ENCODE assay signal across 22 cellular contexts in the genomic region with DNA sequence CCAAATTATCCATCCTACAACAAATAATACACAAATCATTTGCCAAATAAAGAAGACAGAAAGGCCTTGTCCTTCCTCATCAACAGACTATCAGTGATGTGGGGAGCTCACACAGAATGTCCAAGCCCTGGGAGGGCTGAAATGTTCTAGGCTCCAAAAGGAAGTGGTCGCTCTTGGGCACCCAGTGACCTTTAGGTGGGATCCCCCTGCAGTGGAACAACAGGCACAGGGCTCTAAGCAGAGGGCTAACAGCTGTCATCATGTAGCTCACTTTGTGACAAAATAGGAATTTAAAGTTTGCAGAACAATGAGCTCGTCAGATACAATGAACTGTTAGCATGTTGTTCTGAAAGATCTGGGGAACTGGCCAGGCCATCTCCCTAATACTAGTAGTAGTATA.
DNase-seq lines count a peak whose midpoint lies in the region; ATAC-seq and TF ChIP-seq lines count a peak whose summit lies in the region.
"Had no signal": no experiment of that assay in that cellular context is flagged by ENCODE, and none has a peak within 500 bp of the region (broad histone marks: within the 10 kb centered on the region; RNA-seq: fewer than 3 reads in every experiment).

No MANE protein-coding gene starts in this region.

- H3K4me1 ChIP-seq in OCI-LY3 (ENCODE audit: low read length) (peaks cover 55% of the 10 kb centered on the region), heart left ventricle (peaks cover 0 to 32% (median 11%) of the 10 kb centered on the region in 12 donors)
- H3K4me1 ChIP-seq: BE2C had no signal

- DNase-seq in dorsolateral prefrontal cortex: no peak
- peak; percentile 37 for DNase-seq in pons (ENCODE audit: low spot score)
- DNase-seq in activated naive CD4-positive, alpha-beta T cell (lab: John Stamatoyannopoulos, UW): no peak
- DNase-seq in activated gamma-delta T cell (lab: John Stamatoyannopoulos, UW): no peak
- no peak for DNase-seq in heart left ventricle
- DNase-seq: 8988T; ACHN; AML-193; BE2C; CD4-positive, alpha-beta T cell; CD8-positive, alpha-beta memory T cell; DMS 273 treated with DMSO at 0.1 percent for 48 hours; DMS79; EL; GDM1; GM23248; H7; HCEC 1CT had no signal

- H3K4me3 ChIP-seq in OCI-LY3 (ENCODE audit: low read length) (no peak overlapping the region), dorsolateral prefrontal cortex (no peak overlapping the region), heart left ventricle (no peak overlapping the region)
- H3K4me3 ChIP-seq: A549; BLaER1 treated with 17β-estradiol and CSF1 and Interleukin-3, amounts not matched to agents 10 nM and 100 nM; GM12878; GM23248 had no signal

- no peak for ATAC-seq in heart left ventricle
- ATAC-seq: A549 had no signal

- H2AFZ ChIP-seq in OCI-LY3 (ENCODE audit: low read depth, low read length): no peak overlapping the region
- H2AFZ ChIP-seq: GM23248 had no signal

- intact Hi-C loops in dorsolateral prefrontal cortex (cut with DNase I): no loop called here
- intact Hi-C loops in heart left ventricle (cut with DNase I): no loop called here

- 88 to 100% (median 94%) methylated on average over 2 of the region's 2 CpGs for WGBS in heart left ventricle, 4 donors

- H3K4me2 ChIP-seq in OCI-LY3 (ENCODE audit: low read length): no peak overlapping the region
- H3K4me2 ChIP-seq: A549 had no signal

- H3K36me3 ChIP-seq in OCI-LY3 (replicated peaks; ENCODE audit: low read depth, low read length): peaks cover 14% of the 10 kb centered on the region
- H3K36me3 ChIP-seq in heart left ventricle: no peaks in the 10 kb centered on the region
- H3K36me3 ChIP-seq: BE2C; BLaER1 treated with 17β-estradiol and CSF1 and Interleukin-3, amounts not matched to agents 10 nM and 100 nM had no signal

- H3K9ac ChIP-seq in OCI-LY3 (ENCODE audit: low read length): peak overlapping the region; percentile 21; the same call in 1 of the 2 replicates
- H3K9ac ChIP-seq: BLaER1 treated with 17β-estradiol and CSF1 and Interleukin-3, amounts not matched to agents 10 nM and 100 nM; GM23248 had no signal

- H3K79me2 ChIP-seq in OCI-LY3 (ENCODE audit: low read length): no peaks in the 10 kb centered on the region

- TF ChIP-seq CTCF in OCI-LY3 (IDR thresholded peaks at IDR 0.05; ENCODE audit: low read depth, low read length) (no peak), dorsolateral prefrontal cortex (IDR thresholded peaks at IDR 0.05 in 54 of 56, conservative IDR thresholded peaks at IDR 0.05 in 2 of 56; ENCODE audit: low read depth in 1 of 56, partially characterized antibody in 56 of 56) (no peak), heart left ventricle (IDR thresholded peaks at IDR 0.05) (no peak)

- TF ChIP-seq POLR2A in heart left ventricle (IDR thresholded peaks at IDR 0.05): no peak

- H3K9me3 ChIP-seq in OCI-LY3 (ENCODE audit: insufficient read depth, low read length) (peaks cover 8% of the 10 kb centered on the region), heart left ventricle (no peaks in the 10 kb centered on the region)
- H3K9me3 ChIP-seq: A549; BE2C; BLaER1 treated with 17β-estradiol and CSF1 and Interleukin-3, amounts not matched to agents 10 nM and 100 nM had no signal

- H3K27me3 ChIP-seq in OCI-LY3 (ENCODE audit: low read depth, low read length) (no peaks in the 10 kb centered on the region), dorsolateral prefrontal cortex (no peaks in the 10 kb centered on the region), heart left ventricle (no peaks in the 10 kb centered on the region)
- H3K27me3 ChIP-seq: BE2C; BLaER1 treated with 17β-estradiol and CSF1 and Interleukin-3, amounts not matched to agents 10 nM and 100 nM had no signal

- no peaks in the 10 kb centered on the region for H4K20me1 ChIP-seq in OCI-LY3 (ENCODE audit: insufficient read depth, low read length)
- H4K20me1 ChIP-seq: BLaER1 treated with 17β-estradiol and CSF1 and Interleukin-3, amounts not matched to agents 10 nM and 100 nM had no signal

- H3K27ac ChIP-seq in OCI-LY3 (ENCODE audit: low read length) (peak overlapping the region; percentile 74), dorsolateral prefrontal cortex (peak overlapping the region in 40 of 59 donors; percentile 4 to 88 (median 40)), heart left ventricle (no peak overlapping the region)
- H3K27ac ChIP-seq: A549; BLaER1 treated with 17β-estradiol and CSF1 and Interleukin-3, amounts not matched to agents 10 nM and 100 nM; GM23248 had no signal

Comparison
In these comparisons a context has a peak if more than half of its experiments do, and no peak if none do; other contexts are left out.
1. H3K27ac ChIP-seq: peak in OCI-LY3 (single experiment) and dorsolateral prefrontal cortex (40 of 59); none in heart left ventricle (0 of 12).